Comparison of ENCODE assay signal across 29 cellular contexts in genomic region chr14:104900639-104901512, GRCh38. TPM values are rescaled to one million over a fixed set of nuclear protein-coding genes. Genes with fewer than 3 reads are reported as not detected.
DNase-seq lines count a peak whose midpoint lies in the region; ATAC-seq, FAIRE-seq and TF ChIP-seq lines count a peak whose summit lies in the region.
"Had no signal": no experiment of that assay in that cellular context is flagged by ENCODE, and none has a peak within 500 bp of the region (broad histone marks: within the 10 kb centered on the region; RNA-seq: fewer than 3 reads in every experiment).

No MANE protein-coding gene starts in this region.

- in situ Hi-C loops in GM12878 (cut with MboI): no loop called here

- no peaks in the 10 kb centered on the region for H3K36me3 ChIP-seq in MM.1S (replicated peaks; ENCODE audit: insufficient read depth, low read length)
- no peaks in the 10 kb centered on the region for H3K36me3 ChIP-seq in GM12878 (ENCODE audit: control insufficient read depth in 2 of 2, insufficient read depth in 2 of 2, low read length in 1 of 2)
- H3K36me3 ChIP-seq: BE2C, HAP-1 had no signal

- TF ChIP-seq CTCF in GM12864 (IDR thresholded peaks at IDR 0.05; ENCODE audit: low read depth, low read length, missing control alignments) (no peak), MM.1S (IDR thresholded peaks at IDR 0.05; ENCODE audit: low read length) (no peak), GM12878 (IDR thresholded peaks at IDR 0.05 in 2 of 3, conservative IDR thresholded peaks at IDR 0.05 in 1 of 3; ENCODE audit: control insufficient read depth in 2 of 3, extremely low read depth in 1 of 3, insufficient read depth in 1 of 3, low read depth in 3 of 3, low read length in 3 of 3) (no peak)

- TF ChIP-seq RAD21 in GM12878 (IDR thresholded peaks at IDR 0.05; ENCODE audit: insufficient read depth, low read depth, low read length): no peak

- TF ChIP-seq EP300 in GM12878 (IDR thresholded peaks at IDR 0.05; ENCODE audit: borderline replicate concordance in 1 of 2, control insufficient read depth in 1 of 2, low read depth in 2 of 2, low read length in 2 of 2): no peak

- ATAC-seq in GM12878 (peak; percentile 55), GM18867 (IDR thresholded peaks at IDR 0.05; ENCODE audit: unreplicated experiment) (no peak), GM19395 (IDR thresholded peaks at IDR 0.05; ENCODE audit: unreplicated experiment) (no peak)
- ATAC-seq: Panc1 had no signal

- no peak overlapping the region for H3K9ac ChIP-seq in MM.1S (ENCODE audit: low read length)
- no peak overlapping the region for H3K9ac ChIP-seq in GM12878 (ENCODE audit: control insufficient read depth, insufficient read depth, low read length)

- H3K27me3 ChIP-seq in MM.1S (replicated peaks; ENCODE audit: insufficient read depth, low read length) (peaks cover 57% of the 10 kb centered on the region), GM12878 (replicated peaks in 1 of 2; ENCODE audit: control insufficient read depth in 2 of 2, insufficient read depth in 2 of 2, low read length in 1 of 2) (peaks cover 3% of the 10 kb centered on the region in 2 experiments; a peak in 3 of 4 replicates)

- SMC1A ChIA-PET in GM12878 (lab: Charles Lee; ENCODE audit: uncharacterized antibody, unreplicated experiment): no interaction called here

- DNase-seq in GM12864 (ENCODE audit: low read depth) (peak; percentile 29), GM12892 (ENCODE audit: insufficient read length) (peak; percentile 23), MM.1S (peak; percentile 37), GM12878 (ENCODE audit: low read depth, low spot score) (no peak), HT-29 (ENCODE audit: low spot score) (no peak)
- no peak for DNase-seq in activated naive CD4-positive, alpha-beta T cell treated with Interleukin-2 at 50 U/mL for 16 hours
- DNase-seq: BE2C; CD8-positive, alpha-beta memory T cell; DMS 273 treated with DMSO at 0.1 percent for 48 hours; DMS79; EL; GDM1; GOT3; HFFc6; KG1; NCI-H1105; NCI-H1436 treated with DMSO at 0.1 percent for 48 hours; NCI-H1930; NCI-H2107; NCI-H446 treated with DMSO at 0.1 percent for 48 hours; NCI-H526; NCI-H82; SHP77 treated with DMSO at 0.1 percent for 48 hours; T-helper 1 cell had no signal

- BruUV-seq in GM12878 (replicated peaks; lab: Mats Ljungman, UMichigan): no TSS peak

- H4K20me1 ChIP-seq in MM.1S (ENCODE audit: insufficient read depth, low read length) (no peaks in the 10 kb centered on the region), GM12878 (ENCODE audit: control insufficient read depth, insufficient read depth) (no peaks in the 10 kb centered on the region)

- H3K4me3 ChIP-seq in GM12864 (ENCODE audit: low read depth, low read length): no peak overlapping the region
- H3K4me3 ChIP-seq in MM.1S (ENCODE audit: low read length): no peak overlapping the region
- no peak overlapping the region for H3K4me3 ChIP-seq in GM12878
- H3K4me3 ChIP-seq: HAP-1 had no signal

- peak overlapping the region; percentile 54; the same call in 1 of the 2 replicates for H3K4me2 ChIP-seq in MM.1S (ENCODE audit: low read depth, low read length)
- 0 out of 2 replicates have a peak overlapping the region, but pooled peaks have one; percentile 7 for H3K4me2 ChIP-seq in GM12878 (ENCODE audit: control insufficient read depth, insufficient read depth)

- H3K9me2 ChIP-seq in MM.1S (replicated peaks; ENCODE audit: insufficient read depth, low read length): no peaks in the 10 kb centered on the region

- FAIRE-seq in GM12892 (lab: Jason Lieb, UNC) (no peak), GM12878 (lab: Jason Lieb, UNC) (peak; percentile 65)

- H3F3A ChIP-seq in MM.1S (ENCODE audit: insufficient read depth, low read length): peaks cover 18% of the 10 kb centered on the region; the same call in 1 of the 2 replicates

- H3K9me3 ChIP-seq in MM.1S (replicated peaks; ENCODE audit: insufficient read depth, low read length) (no peaks in the 10 kb centered on the region), GM12878 (replicated peaks; ENCODE audit: control insufficient read depth, insufficient read depth, low read length) (peaks cover 14% of the 10 kb centered on the region)
- H3K9me3 ChIP-seq: BE2C, HAP-1 had no signal

- H3K4me1 ChIP-seq in MM.1S (ENCODE audit: low read length): peaks cover 18% of the 10 kb centered on the region
- H3K4me1 ChIP-seq in GM12878 (ENCODE audit: control insufficient read depth, insufficient read depth, low read length): peaks cover 9% of the 10 kb centered on the region
- H3K4me1 ChIP-seq: HAP-1 had no signal

- WGBS in GM12878 (ENCODE audit: insufficient coverage, insufficient replicate concordance, low lambda C conversion rate, missing lambda C conversion rate): 49% methylated on average over 12 of the region's 12 CpGs

- no peak overlapping the region for H3K27ac ChIP-seq in MM.1S (ENCODE audit: low read length)
- H3K27ac ChIP-seq in GM12878 (ENCODE audit: control insufficient read depth, insufficient read depth): no peak overlapping the region

- TF ChIP-seq POLR2A in GM12892 (IDR thresholded peaks at IDR 0.05; ENCODE audit: low read depth, low read length): no peak
- no peak for TF ChIP-seq POLR2A in GM12878 (IDR thresholded peaks at IDR 0.05; ENCODE audit: low read depth, low read length)

- H3K79me2 ChIP-seq in MM.1S (ENCODE audit: low read length) (no peaks in the 10 kb centered on the region), GM12878 (ENCODE audit: control insufficient read depth, insufficient read depth, low read length) (no peaks in the 10 kb centered on the region)

- H2AFZ ChIP-seq in MM.1S (ENCODE audit: low read length) (no peak overlapping the region), GM12878 (ENCODE audit: control insufficient read depth, low read depth, low read length) (no peak overlapping the region)

- POLR2A ChIA-PET in GM12878 (lab: Charles Lee): no interaction called here

- intact Hi-C loops in GM12878 (cut with micrococcal nuclease; ENCODE audit: unreplicated experiment): no loop called here

- CTCF ChIA-PET in GM12878 (lab: Yijun Ruan, JAX): interaction anchor here (0.5 to 1.9 kb wide), 2 partner anchors 144 to 1549 kb away, joined by 3 to 7 read pairs; no protein-coding TSS in a partner anchor

- RAD21 ChIA-PET in GM12878 (lab: Charles Lee; ENCODE audit: unreplicated experiment): interaction anchor here (1.4 kb wide), 1 partner anchor 32 kb away, joined by 3 read pairs; no protein-coding TSS in a partner anchor

TF ChIP-seq in GM12878, 131 proteins besides CTCF, POLR2A, EP300 and RAD21:
- TF ChIP-seq RB1 (IDR thresholded peaks at IDR 0.05; ENCODE audit: borderline replicate concordance) (no peak), ELK1 (IDR thresholded peaks at IDR 0.05; ENCODE audit: low read depth, low read length) (no peak), RUNX3 (IDR thresholded peaks at IDR 0.05; ENCODE audit: low read length) (peak; percentile 74)

RNA-seq across cellular contexts. Expression of gene PLD4, which starts 23.8 kb away (rescaled TPM):
- polyA plus RNA-seq in GM12892 (2012; ENCODE audit: missing spikeins): 0.30 TPM
- total RNA-seq in GM12878 (2013; cell fraction: nucleolus; rRNA removed): 0.69 and 2.0 TPM in 2 replicates
- 32.1 and 43.2 TPM in 2 replicates for total RNA-seq in GM12878 (2014; rRNA removed)
- total RNA-seq in GM12878 (2014; rRNA removed; fragmentation: Illumina TruSeq; extraction: Trizol): 7.2 and 9.1 TPM in 2 replicates
- 54.3 and 57.7 TPM in 2 replicates for total RNA-seq in GM12878 (2021)
- polyA plus RNA-seq in GM12878 (2011; ENCODE audit: low read depth): 4.2 TPM
- 0.04 and 0.20 TPM in 2 replicates for polyA plus RNA-seq in GM12878 (2011; rRNA removed)
- polyA plus RNA-seq in GM12878 (2011; cell fraction: cytosol; rRNA removed): 0.21 and 0.40 TPM in 2 replicates
- polyA plus RNA-seq in GM12878 (2011; cell fraction: nucleus; rRNA removed): 0.57 and 0.69 TPM in 2 replicates
- 11.8 and 20.1 TPM in 2 replicates for polyA plus RNA-seq in GM12878 (2012)
- polyA plus RNA-seq in GM12878 (2014; fragmentation: Illumina TruSeq; extraction: Trizol): 2.7 and 5.3 TPM in 2 replicates
- polyA plus RNA-seq in GM12878 (2014; fragmentation: Nextera tagmentation; extraction: Ambion mirVana): under 1 TPM; 0.27 to 0.37 TPM
- polyA plus RNA-seq in GM12878 (2014; rRNA removed): 36.3 and 46.7 TPM in 2 replicates
- polyA plus RNA-seq in GM12878 (2016; fragmentation: Nextera tagmentation; extraction: Ambion mirVana): 10 to 100 TPM; 10.6 to 13.0 TPM
- polyA minus RNA-seq in GM12878 (2011; rRNA and poly(A)+ RNA removed): 0.31 TPM in 1 of 2 replicates, not detected in the other
- polyA minus RNA-seq in GM12878 (2011; cell fraction: cytosol; rRNA and poly(A)+ RNA removed): not detected in 2 replicates
- 0.38 TPM in 1 of 2 replicates, not detected in the other for polyA minus RNA-seq in GM12878 (2011; cell fraction: nucleus; rRNA and poly(A)+ RNA removed)
- total RNA-seq in HT-29 (2014; rRNA removed; shearing (Covaris generic)): not detected in 2 replicates
- polyA plus RNA-seq: CD8-positive, alpha-beta memory T cell had no signal

RNA-seq across cellular contexts. Expression of gene CEP170B, which starts 35.8 kb away (rescaled TPM):
- not detected for polyA plus RNA-seq in GM12892 (2012; ENCODE audit: missing spikeins)
- 0.24 and 0.48 TPM in 2 replicates for total RNA-seq in GM12878 (2013; cell fraction: nucleolus; rRNA removed)
- total RNA-seq in GM12878 (2014; rRNA removed) (0.06 and 0.16 TPM in 2 replicates), GM12878 (2014; rRNA removed; fragmentation: Illumina TruSeq; extraction: Trizol) (0.04 and 0.05 TPM in 2 replicates), GM12878 (2021) (0.44 and 0.51 TPM in 2 replicates)
- polyA plus RNA-seq in GM12878 (2011; ENCODE audit: low read depth): 0.03 TPM
- polyA plus RNA-seq in GM12878 (2011; rRNA removed) (0.03 TPM in 1 of 2 replicates, not detected in the other), GM12878 (2014; fragmentation: Illumina TruSeq; extraction: Trizol) (0.01 TPM in 1 of 2 replicates, not detected in the other), GM12878 (2014; fragmentation: Nextera tagmentation; extraction: Ambion mirVana) (not detected), GM12878 (2014; rRNA removed) (0.12 and 0.24 TPM in 2 replicates), GM12878 (2016; fragmentation: Nextera tagmentation; extraction: Ambion mirVana) (not detected)
- polyA plus RNA-seq in GM12878 (2011; cell fraction: cytosol; rRNA removed): 0.03 and 0.04 TPM in 2 replicates
- 0.10 and 0.16 TPM in 2 replicates for polyA plus RNA-seq in GM12878 (2011; cell fraction: nucleus; rRNA removed)
- polyA plus RNA-seq in GM12878 (2012): 0.12 and 0.14 TPM in 2 replicates
- not detected in 2 replicates for polyA minus RNA-seq in GM12878 (2011; rRNA and poly(A)+ RNA removed)
- 0.31 and 0.40 TPM in 2 replicates for polyA minus RNA-seq in GM12878 (2011; cell fraction: cytosol; rRNA and poly(A)+ RNA removed)
- under 0.01 and 0.29 TPM in 2 replicates for polyA minus RNA-seq in GM12878 (2011; cell fraction: nucleus; rRNA and poly(A)+ RNA removed)
- total RNA-seq in HT-29 (2014; rRNA removed; shearing (Covaris generic)): 69.3 and 78.1 TPM in 2 replicates
- polyA plus RNA-seq: CD14-positive monocyte; CD8-positive, alpha-beta memory T cell had no signal

Comparison
In these comparisons a context has a peak if more than half of its experiments do, and no peak if none do; other contexts are left out.
1. DNase-seq: peak in GM12864 (single experiment), GM12892 (single experiment) and MM.1S (single experiment); none in GM12878 (single experiment), HT-29 (single experiment) and activated naive CD4-positive, alpha-beta T cell treated with Interleukin-2 at 50 U/mL for 16 hours (single experiment).
2. RNA of gene CEP170B, which starts 35.8 kb away (total RNA-seq): 69.3 to 78.1 TPM in HT-29; 0.04 to 0.51 TPM in GM12878; every median in the first group is over 10 times any median in the second.